15 cellular contexts compared by ENCODE assay signal in the genomic region with DNA sequence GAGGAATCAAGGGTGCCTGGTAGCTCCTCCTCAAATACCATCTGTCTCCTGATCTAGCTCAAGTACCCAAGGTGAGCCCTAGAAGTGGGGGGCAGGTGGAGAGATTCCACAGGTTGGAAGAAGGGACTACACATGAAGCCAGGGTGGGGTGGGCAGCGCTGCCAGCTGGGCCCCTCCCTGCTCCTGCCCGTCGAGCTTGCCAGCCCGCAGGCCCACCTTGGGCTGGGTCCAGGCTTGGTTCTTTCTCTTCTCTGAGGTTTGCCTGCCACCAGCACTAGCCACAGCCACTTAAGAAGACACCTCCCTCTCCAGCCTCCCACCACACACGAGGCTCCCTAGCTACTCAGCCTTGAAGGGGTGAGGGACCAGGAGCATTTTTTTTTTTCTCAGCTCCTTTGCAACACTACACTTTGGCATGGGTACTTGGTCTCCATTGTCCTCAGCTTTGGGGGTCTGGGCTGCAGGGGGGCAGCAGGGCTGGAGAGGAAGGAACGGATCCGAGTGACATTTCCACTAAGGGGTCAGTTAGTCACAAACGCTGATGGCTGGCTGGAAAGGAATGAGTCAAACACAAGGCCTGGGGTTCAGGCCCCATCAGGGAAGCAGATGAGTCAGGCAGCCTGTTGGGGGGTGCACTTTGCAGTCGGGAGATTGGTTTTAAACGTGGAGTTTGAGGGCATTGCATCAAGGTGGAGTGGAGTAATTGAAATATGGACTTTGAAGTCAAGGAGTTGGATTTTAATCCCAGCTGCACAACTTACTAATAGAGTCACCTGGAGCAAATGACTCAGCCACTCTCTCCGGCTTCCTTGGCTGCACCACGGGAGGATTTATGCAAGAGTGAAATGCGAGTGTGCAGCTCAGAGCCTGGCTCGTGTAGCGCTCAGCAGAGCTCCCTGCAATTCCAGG. TPM values are rescaled to one million over a fixed set of nuclear protein-coding genes. Genes with fewer than 3 reads are reported as not detected.
DNase-seq lines count a peak whose midpoint lies in the region; TF ChIP-seq lines count a peak whose summit lies in the region.
"Had no signal": no experiment of that assay in that cellular context is flagged by ENCODE, and none has a peak within 500 bp of the region (broad histone marks: within the 10 kb centered on the region; RNA-seq: fewer than 3 reads in every experiment).

No MANE protein-coding gene starts in this region.

- peak overlapping the region; percentile 53 for H3K27ac Mint-ChIP-seq in HFFc6
- H3K27ac Mint-ChIP-seq: activated naive CD4-positive, alpha-beta T cell treated with anti-CD3 and anti-CD28 coated beads, Interleukin-2, amount 50 U/mL, for 24 hours; mesothelial cell of epicardium had no signal

- H3K27me3 Mint-ChIP-seq in HFFc6 (ENCODE audit: insufficient read depth) = peaks cover 9% of the 10 kb centered on the region

- no peaks in the 10 kb centered on the region for H3K36me3 ChIP-seq in colonic mucosa
- H3K36me3 ChIP-seq: BLaER1 had no signal

- H3K27ac ChIP-seq in colonic mucosa = no peak overlapping the region
- H3K27ac ChIP-seq: BLaER1 had no signal

- TF ChIP-seq CTCF in HFFc6 (IDR thresholded peaks at IDR 0.05) (no peak), astrocyte of the cerebellum (IDR thresholded peaks at IDR 0.05; ENCODE audit: low read depth, low read length, missing control alignments) (no peak), colonic mucosa (IDR thresholded peaks at IDR 0.05) (no peak)

- H3K4me3 ChIP-seq in astrocyte of the cerebellum (ENCODE audit: low read depth, low read length) (no peak overlapping the region), colonic mucosa (no peak overlapping the region)
- H3K4me3 ChIP-seq: BLaER1 had no signal

- DNase-seq in ACHN (peak; percentile 72), HFFc6 (peak; percentile 72), astrocyte of the cerebellum (ENCODE audit: low read depth) (peak; percentile 31), hepatic stellate cell (ENCODE audit: low spot score) (peak; percentile 32), colonic mucosa (no peak), COLO668 (lab: John Stamatoyannopoulos, UW; ENCODE audit: unreplicated experiment) (no peak), NCI-H1436 treated with DMSO at 0.1 percent for 48 hours (lab: John Stamatoyannopoulos, UW) (no peak), NCI-H1436 (lab: John Stamatoyannopoulos, UW) (no peak)
- DNase-seq: hypothalamus, NCI-H1048, NCI-H510A, SHP77 treated with DMSO at 0.1 percent for 48 hours had no signal

- intact Hi-C loops in colonic mucosa (cut with DNase I) = no loop called here

- H3K4me3 Mint-ChIP-seq in HFFc6 = peak overlapping the region; percentile 9
- H3K4me3 Mint-ChIP-seq: activated naive CD4-positive, alpha-beta T cell treated with anti-CD3 and anti-CD28 coated beads, Interleukin-2, amount 50 U/mL, for 24 hours; mesothelial cell of epicardium had no signal

- no peaks in the 10 kb centered on the region for H3K9me3 Mint-ChIP-seq in HFFc6
- H3K9me3 Mint-ChIP-seq: activated naive CD4-positive, alpha-beta T cell treated with anti-CD3 and anti-CD28 coated beads, Interleukin-2, amount 50 U/mL, for 24 hours; mesothelial cell of epicardium had no signal

- no peaks in the 10 kb centered on the region for H3K27me3 ChIP-seq in colonic mucosa
- H3K27me3 ChIP-seq: BLaER1 had no signal

- H3K4me1 Mint-ChIP-seq in HFFc6 (ENCODE audit: low read depth) = peaks cover 18% of the 10 kb centered on the region
- H3K4me1 Mint-ChIP-seq: activated naive CD4-positive, alpha-beta T cell treated with anti-CD3 and anti-CD28 coated beads, Interleukin-2, amount 50 U/mL, for 24 hours; mesothelial cell of epicardium had no signal

- H3K9me3 ChIP-seq in colonic mucosa = no peaks in the 10 kb centered on the region
- H3K9me3 ChIP-seq: BLaER1 had no signal

- H3K9ac ChIP-seq in colonic mucosa (ENCODE audit: low read depth in 2 of 2, low read length in 2 of 2) = no peak overlapping the region
- H3K9ac ChIP-seq: BLaER1 had no signal

- H3K36me3 Mint-ChIP-seq in HFFc6 (ENCODE audit: low read depth) = no peaks in the 10 kb centered on the region
- H3K36me3 Mint-ChIP-seq: activated naive CD4-positive, alpha-beta T cell treated with anti-CD3 and anti-CD28 coated beads, Interleukin-2, amount 50 U/mL, for 24 hours; mesothelial cell of epicardium had no signal

- in situ Hi-C loops in ACHN (cut with HindIII; ENCODE audit: low pct_ligation_motif_present, low pct_unique_long_range_greater_than_20kb, low sequenced_read_pairs) (no loop called here), astrocyte of the cerebellum (cut with HindIII; ENCODE audit: low sequenced_read_pairs) (no loop called here)

- no peaks in the 10 kb centered on the region for H3K4me1 ChIP-seq in colonic mucosa
- H3K4me1 ChIP-seq: BLaER1 had no signal

RNA-seq across cellular contexts. Expression of a gene that starts 7.4 kb away (rescaled TPM):
- total RNA-seq in HFFc6 (2021; fragmentation: NEBNext Ultra II Directional; extraction: Animal tissue kit (Norgen Biotek cat#: 25700)) = 1 to 10 TPM; 1.4 to 5.4 (median 1.6) TPM
- 1 to 10 TPM in 1 of 2 donors, under 1 TPM in 1; 0.82 to 2.0 TPM for total RNA-seq in colonic mucosa

RNA-seq across cellular contexts. Expression of a gene that starts 20.8 kb away (rescaled TPM):
- total RNA-seq in HFFc6 (2021; fragmentation: NEBNext Ultra II Directional; extraction: Animal tissue kit (Norgen Biotek cat#: 25700)) = 10 to 100 TPM; 72.0 to 91.5 (median 75.3) TPM
- 10 to 100 TPM in 1 of 2 donors, 1 to 10 TPM in 1; 9.2 to 14.5 TPM for total RNA-seq in colonic mucosa

RNA-seq across cellular contexts. Expression of a gene that starts 57.3 kb away (rescaled TPM):
- 10 to 100 TPM in 2 of 6 experiments, 1 to 10 TPM in 4; 8.6 to 11.5 (median 9.8) TPM for total RNA-seq in HFFc6 (2021; fragmentation: NEBNext Ultra II Directional; extraction: Animal tissue kit (Norgen Biotek cat#: 25700))
- 10 to 100 TPM; 15.8 to 17.8 TPM for total RNA-seq in colonic mucosa

Comparison
In these comparisons a context has a peak if more than half of its experiments do, and no peak if none do; other contexts are left out.
1. DNase-seq: peak in ACHN (single experiment), HFFc6 (single experiment), astrocyte of the cerebellum (single experiment) and hepatic stellate cell (single experiment); none in colonic mucosa (single experiment), COLO668 (single experiment), NCI-H1436 treated with DMSO at 0.1 percent for 48 hours (single experiment) and NCI-H1436 (single experiment).
2. RNA of a gene that starts 20.8 kb away (total RNA-seq): 72.0 to 91.5 TPM in HFFc6; 9.2 to 14.5 TPM in colonic mucosa; every median in the first group is over 4 times any median in the second.